8 cellular contexts compared by ENCODE assay signal in the genomic region with DNA sequence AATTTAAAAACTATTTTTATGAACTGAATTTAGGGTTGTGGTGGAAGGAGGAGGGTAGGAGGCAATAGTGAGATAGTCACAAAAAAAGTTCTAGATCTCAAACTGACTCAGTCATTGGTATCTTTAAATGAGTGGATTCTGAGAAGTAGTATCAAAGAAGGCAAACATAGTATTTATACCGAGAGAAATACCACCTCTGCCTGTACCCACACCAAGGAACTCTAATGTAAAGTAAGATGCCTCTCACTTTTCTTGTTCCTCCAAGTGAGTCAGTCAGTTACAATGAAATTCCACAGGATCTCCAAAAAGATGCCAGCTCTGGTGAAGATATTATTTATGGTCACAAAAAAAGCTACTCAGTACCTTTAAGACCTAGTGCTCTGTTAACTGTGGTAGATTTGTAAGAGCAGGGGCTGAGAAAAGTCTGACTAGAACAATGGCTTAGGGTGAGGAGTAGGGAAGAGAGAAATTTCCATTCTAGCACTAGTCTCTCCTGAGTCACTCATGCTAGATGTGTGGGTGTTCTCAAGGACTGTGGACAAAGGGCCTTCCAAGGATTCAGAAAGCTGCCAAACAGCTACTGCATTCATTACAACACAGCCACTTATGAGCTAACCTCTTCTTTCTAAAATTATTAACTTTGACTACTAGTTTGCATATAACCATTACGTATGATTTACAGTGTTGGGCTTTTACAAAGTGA. TPM values are rescaled to one million over a fixed set of nuclear protein-coding genes. Genes with fewer than 3 reads are reported as not detected.
DNase-seq lines count a peak whose midpoint lies in the region; ATAC-seq, FAIRE-seq and TF ChIP-seq lines count a peak whose summit lies in the region.

No MANE protein-coding gene starts in this region.

- ATAC-seq in HG03342 (IDR thresholded peaks at IDR 0.05; ENCODE audit: unreplicated experiment) (peak; percentile 56), GM12878 (peak; percentile 72), left lung (peak; percentile 96), GM18502 (IDR thresholded peaks at IDR 0.05; ENCODE audit: poor library complexity, unreplicated experiment) (no peak)

- no peaks in the 10 kb centered on the region for H3K27me3 ChIP-seq in GM12878 (replicated peaks in 1 of 2; ENCODE audit: control insufficient read depth in 2 of 2, insufficient read depth in 2 of 2, low read length in 1 of 2)
- no peaks in the 10 kb centered on the region for H3K27me3 ChIP-seq in left lung

- no peak overlapping the region for H3K4me2 ChIP-seq in GM12878 (ENCODE audit: control insufficient read depth, insufficient read depth)

- H3K27ac ChIP-seq in GM12878 (ENCODE audit: control insufficient read depth, insufficient read depth), result peak overlapping the region; percentile 28; the same call in 1 of the 2 replicates
- peak overlapping the region; percentile 59 to 84 for H3K27ac ChIP-seq in left lung

- H3K36me3 ChIP-seq in GM12878 (ENCODE audit: control insufficient read depth in 2 of 2, insufficient read depth in 2 of 2, low read length in 1 of 2) (peaks cover 0 to 9% of the 10 kb centered on the region in 2 experiments; a peak in 3 of 4 replicates), left lung (peaks cover 0 to 21% of the 10 kb centered on the region in 2 donors)

- peaks cover 11% of the 10 kb centered on the region; the same call in 1 of the 2 replicates for H3K4me1 ChIP-seq in GM12878 (ENCODE audit: control insufficient read depth, insufficient read depth, low read length)
- H3K4me1 ChIP-seq in left lung, result peaks cover 8 to 53% of the 10 kb centered on the region in 2 donors

- no peak for TF ChIP-seq POLR2A in GM12878 (IDR thresholded peaks at IDR 0.05; ENCODE audit: low read depth, low read length)

- H3K79me2 ChIP-seq in GM12878 (ENCODE audit: control insufficient read depth, insufficient read depth, low read length), result peaks cover 43% of the 10 kb centered on the region

- in situ Hi-C loops in GM12878 (cut with MboI), result no loop called here

- no peak overlapping the region for H3K9ac ChIP-seq in GM12878 (ENCODE audit: control insufficient read depth, insufficient read depth, low read length)

- BruUV-seq in GM12878 (replicated peaks; lab: Mats Ljungman, UMichigan), result no TSS peak

- H3K9me3 ChIP-seq in GM12878 (replicated peaks; ENCODE audit: control insufficient read depth, insufficient read depth, low read length) (peaks cover 5% of the 10 kb centered on the region; the same call in 2 of the 3 replicates), left lung (peaks cover 0 to 5% of the 10 kb centered on the region in 2 donors)

- H2AFZ ChIP-seq in GM12878 (ENCODE audit: control insufficient read depth, low read depth, low read length), result no peak overlapping the region

- no peaks in the 10 kb centered on the region for H4K20me1 ChIP-seq in GM12878 (ENCODE audit: control insufficient read depth, insufficient read depth)

- DNase-seq in AG04449 (ENCODE audit: low read depth, low spot score), result peak; percentile 60
- no peak for DNase-seq in GM12878 (ENCODE audit: low read depth, low spot score)
- DNase-seq in left lung, result no peak
- DNase-seq in 8988T, result no peak
- DNase-seq in stimulated activated CD4-positive, alpha-beta T cell treated with anti-CD3 and anti-CD28 coated beads, Interleukin-2, amount 100 ng/mL, for 24 hours, result no peak
- DNase-seq in stimulated activated CD4-positive, alpha-beta T cell treated with anti-CD3 and anti-CD28 coated beads, Interleukin-4, amount 100 ng/mL, for 4 hours, result no peak

- no peak for TF ChIP-seq EP300 in GM12878 (IDR thresholded peaks at IDR 0.05; ENCODE audit: borderline replicate concordance in 1 of 2, control insufficient read depth in 1 of 2, low read depth in 2 of 2, low read length in 2 of 2)

- no peak for TF ChIP-seq RAD21 in GM12878 (IDR thresholded peaks at IDR 0.05; ENCODE audit: insufficient read depth, low read depth, low read length)

- POLR2A ChIA-PET in AG04449 (lab: Yijun Ruan, JAX) (interaction anchor here (0.8 to 1.2 kb wide), 5 partner anchors 14 to 38 kb away, joined by 3 to 7 read pairs (median 5); partner anchors contain the start of genes ADAM17 and YWHAQ), GM12878 (lab: Charles Lee) (interaction anchor here (0.9 to 1.6 kb wide), 5 partner anchors 12 to 42 kb away, joined by 3 to 5 read pairs (median 3); partner anchors contain the start of gene ADAM17)

- FAIRE-seq in GM12878 (lab: Jason Lieb, UNC), result no peak

- 13% methylated on average over 2 of the region's 2 CpGs for WGBS in GM12878 (ENCODE audit: insufficient coverage, insufficient replicate concordance, low lambda C conversion rate, missing lambda C conversion rate)

- TF ChIP-seq CTCF in AG04449 (IDR thresholded peaks at IDR 0.05; ENCODE audit: insufficient read depth, low read length, missing control alignments), result no peak
- TF ChIP-seq CTCF in GM12878 (IDR thresholded peaks at IDR 0.05 in 2 of 3, conservative IDR thresholded peaks at IDR 0.05 in 1 of 3; ENCODE audit: control insufficient read depth in 2 of 3, extremely low read depth in 1 of 3, insufficient read depth in 1 of 3, low read depth in 3 of 3, low read length in 3 of 3), result no peak
- no peak for TF ChIP-seq CTCF in left lung (IDR thresholded peaks at IDR 0.05)

- CTCF ChIA-PET in AG04449 (lab: Yijun Ruan, JAX), result interaction anchor here (1.2 kb wide), 1 partner anchor 13 kb away, joined by 3 read pairs; no protein-coding TSS in a partner anchor
- CTCF ChIA-PET in GM12878 (lab: Yijun Ruan, JAX), result interaction anchor here (0.8 to 1.3 kb wide), 4 partner anchors 13 to 219 kb away, joined by 3 to 5 read pairs (median 4); no protein-coding TSS in a partner anchor

- RAD21 ChIA-PET in GM12878 (lab: Charles Lee; ENCODE audit: unreplicated experiment), result interaction anchor here (0.6 to 3.0 kb wide), 3 partner anchors 14 to 39 kb away, joined by 4 to 16 read pairs (median 4); partner anchors contain the start of gene ADAM17

- SMC1A ChIA-PET in GM12878 (lab: Charles Lee; ENCODE audit: uncharacterized antibody, unreplicated experiment), result interaction anchor here (0.8 to 2.5 kb wide), 14 partner anchors 11 to 120 kb away, joined by 3 to 7 read pairs (median 4); partner anchors contain the start of genes ADAM17 and IAH1

- no peak overlapping the region for H3K4me3 ChIP-seq in AG04449 (ENCODE audit: low read depth, low read length)
- H3K4me3 ChIP-seq in GM12878, result no peak overlapping the region
- no peak overlapping the region for H3K4me3 ChIP-seq in left lung

- intact Hi-C loops in GM12878 (cut with micrococcal nuclease; ENCODE audit: unreplicated experiment) (no loop called here), left lung (cut with DNase I) (no loop called here)

TF ChIP-seq in GM12878, 131 proteins besides CTCF, POLR2A, EP300 and RAD21:
- TF ChIP-seq SIX5 (IDR thresholded peaks at IDR 0.05; ENCODE audit: low read depth, low read length, severe bottlenecking) (no peak), NFIC (IDR thresholded peaks at IDR 0.05; ENCODE audit: low read depth, low read length) (0 out of 2 replicates have a peak, but pooled peaks have one; percentile 27)

RNA-seq across cellular contexts. Expression of gene YWHAQ, which starts 36.3 kb away (rescaled TPM):
- total RNA-seq in GM12878 (2013; cell fraction: nucleolus; rRNA removed), result 50.8 and 56.1 TPM in 2 replicates
- total RNA-seq in GM12878 (2014; rRNA removed), result 120 and 131 TPM in 2 replicates
- total RNA-seq in GM12878 (2014; rRNA removed; fragmentation: Illumina TruSeq; extraction: Trizol), result 191 and 196 TPM in 2 replicates
- total RNA-seq in GM12878 (2021), result 283 and 290 TPM in 2 replicates
- polyA plus RNA-seq in GM12878 (2011; ENCODE audit: low read depth), result 105 TPM
- 309 and 430 TPM in 2 replicates for polyA plus RNA-seq in GM12878 (2011; rRNA removed)
- 158 and 161 TPM in 2 replicates for polyA plus RNA-seq in GM12878 (2011; cell fraction: cytosol; rRNA removed)
- 85.4 and 90.9 TPM in 2 replicates for polyA plus RNA-seq in GM12878 (2011; cell fraction: nucleus; rRNA removed)
- polyA plus RNA-seq in GM12878 (2012), result 160 and 183 TPM in 2 replicates
- 241 and 289 TPM in 2 replicates for polyA plus RNA-seq in GM12878 (2014; fragmentation: Illumina TruSeq; extraction: Trizol)
- 100 to 1,000 TPM in 1 of 2 experiments, 10 to 100 TPM in 1; 63.0 to 136 TPM for polyA plus RNA-seq in GM12878 (2014; fragmentation: Nextera tagmentation; extraction: Ambion mirVana)
- 178 and 197 TPM in 2 replicates for polyA plus RNA-seq in GM12878 (2014; rRNA removed)
- 100 to 1,000 TPM; 513 to 515 TPM for polyA plus RNA-seq in GM12878 (2016; fragmentation: Nextera tagmentation; extraction: Ambion mirVana)
- polyA minus RNA-seq in GM12878 (2011; rRNA and poly(A)+ RNA removed), result 150 and 269 TPM in 2 replicates
- polyA minus RNA-seq in GM12878 (2011; cell fraction: cytosol; rRNA and poly(A)+ RNA removed), result 127 and 130 TPM in 2 replicates
- 24.7 and 43.6 TPM in 2 replicates for polyA minus RNA-seq in GM12878 (2011; cell fraction: nucleus; rRNA and poly(A)+ RNA removed)
- 100 to 1,000 TPM; 229 to 257 TPM for total RNA-seq in left lung

RNA-seq across cellular contexts. Expression of gene ADAM17, which starts 38.9 kb away (rescaled TPM):
- 102 and 104 TPM in 2 replicates for total RNA-seq in GM12878 (2013; cell fraction: nucleolus; rRNA removed)
- total RNA-seq in GM12878 (2014; rRNA removed) (17.3 and 17.7 TPM in 2 replicates), GM12878 (2014; rRNA removed; fragmentation: Illumina TruSeq; extraction: Trizol) (18.5 and 19.2 TPM in 2 replicates), GM12878 (2021) (16.4 and 18.9 TPM in 2 replicates), left lung (10 to 100 TPM; 40.9 to 55.8 TPM)
- 13.1 TPM for polyA plus RNA-seq in GM12878 (2011; ENCODE audit: low read depth)
- polyA plus RNA-seq in GM12878 (2011; rRNA removed) (8.1 and 9.9 TPM in 2 replicates), GM12878 (2014; fragmentation: Illumina TruSeq; extraction: Trizol) (12.0 and 13.3 TPM in 2 replicates), GM12878 (2014; fragmentation: Nextera tagmentation; extraction: Ambion mirVana) (1 to 10 TPM; 2.3 to 3.4 TPM), GM12878 (2014; rRNA removed) (9.4 and 10.1 TPM in 2 replicates), GM12878 (2016; fragmentation: Nextera tagmentation; extraction: Ambion mirVana) (10 to 100 TPM; 14.9 to 15.9 TPM)
- polyA plus RNA-seq in GM12878 (2011; cell fraction: cytosol; rRNA removed), result 4.2 and 4.3 TPM in 2 replicates
- polyA plus RNA-seq in GM12878 (2011; cell fraction: nucleus; rRNA removed), result 11.5 and 11.9 TPM in 2 replicates
- 12.2 and 14.0 TPM in 2 replicates for polyA plus RNA-seq in GM12878 (2012)
- polyA minus RNA-seq in GM12878 (2011; rRNA and poly(A)+ RNA removed), result 20.0 and 21.9 TPM in 2 replicates
- polyA minus RNA-seq in GM12878 (2011; cell fraction: cytosol; rRNA and poly(A)+ RNA removed), result 4.8 and 7.0 TPM in 2 replicates
- polyA minus RNA-seq in GM12878 (2011; cell fraction: nucleus; rRNA and poly(A)+ RNA removed), result 12.8 and 24.0 TPM in 2 replicates
